In the genomic region with DNA sequence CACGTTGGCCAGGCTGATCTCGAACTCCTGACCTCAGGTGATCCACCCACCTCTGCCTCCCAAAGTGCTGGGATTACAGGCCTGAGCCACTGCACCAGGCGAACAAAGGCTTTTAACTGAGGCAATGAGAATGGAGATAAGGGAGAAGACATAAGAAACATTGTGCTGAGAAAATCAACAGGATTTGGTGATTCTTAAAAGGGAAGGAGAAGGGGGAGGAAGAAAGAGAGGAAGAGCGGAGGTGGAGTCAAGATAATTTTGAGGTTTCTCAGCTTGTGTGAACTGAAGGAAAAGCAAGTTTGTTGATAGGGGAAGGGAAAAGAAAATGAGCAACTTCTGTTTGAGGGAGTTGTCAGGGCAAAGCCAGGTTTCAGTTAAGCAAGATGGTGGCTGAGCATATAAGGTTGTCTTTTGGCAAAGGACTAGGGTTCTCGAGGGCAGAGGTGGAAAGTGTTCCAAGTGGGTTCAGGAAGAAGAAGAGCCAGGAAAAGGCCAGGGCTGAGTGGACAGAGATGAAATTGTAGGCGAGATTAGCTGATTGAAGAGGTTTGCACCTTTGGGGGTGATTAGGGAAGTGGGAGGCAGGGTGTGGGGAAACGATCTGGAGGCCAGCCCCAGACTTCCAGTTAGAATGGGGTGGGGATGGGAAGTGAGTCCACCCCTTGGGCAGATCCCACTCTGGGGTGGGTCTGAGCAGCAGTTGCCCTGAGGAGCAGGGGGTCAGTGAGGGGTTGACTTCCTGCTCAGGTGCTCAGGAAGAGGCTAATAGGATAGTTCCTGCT, we compare ENCODE assay signal across 16 cellular contexts. TPM values are rescaled to one million over a fixed set of nuclear protein-coding genes. Genes with fewer than 3 reads are reported as not detected.
DNase-seq lines count a peak whose midpoint lies in the region; ATAC-seq, FAIRE-seq and TF ChIP-seq lines count a peak whose summit lies in the region.
"Had no signal": no experiment of that assay in that cellular context is flagged by ENCODE, and none has a peak within 500 bp of the region (broad histone marks: within the 10 kb centered on the region; RNA-seq: fewer than 3 reads in every experiment).

No MANE protein-coding gene starts in this region.

- H3K36me3 Mint-ChIP-seq in T-helper 17 cell (ENCODE audit: low read depth): no peaks in the 10 kb centered on the region
- peaks cover 22% of the 10 kb centered on the region for H3K36me3 Mint-ChIP-seq in nephron progenitor cell (ENCODE audit: low read depth)

- H4K20me1 ChIP-seq in BLaER1 (no peaks in the 10 kb centered on the region), DOHH2 (ENCODE audit: control insufficient read depth, insufficient read depth, low read depth, low read length) (no peaks in the 10 kb centered on the region), H1 (replicated peaks in 1 of 2; ENCODE audit: control insufficient read depth in 1 of 2, insufficient read depth in 2 of 2, low read length in 2 of 2) (no peaks in the 10 kb centered on the region), osteoblast (ENCODE audit: insufficient read depth, low read length) (no peaks in the 10 kb centered on the region)

- H3K9ac ChIP-seq in BLaER1 (0 out of 2 replicates have a peak overlapping the region, but pooled peaks have one; percentile 29), H1 (replicated peaks in 1 of 4; ENCODE audit: extremely low read depth in 1 of 4, low read depth in 3 of 4, low read length in 3 of 4) (no peak overlapping the region)

- H3K4me3 Mint-ChIP-seq in T-helper 17 cell (peak overlapping the region; percentile 89), nephron progenitor cell (no peak overlapping the region)
- H3K4me3 Mint-ChIP-seq: H9 had no signal

- TF ChIP-seq POLR2A in H1 (IDR thresholded peaks at IDR 0.05; ENCODE audit: control extremely low read depth in 1 of 2, low read depth in 2 of 2, low read length in 2 of 2): no peak

- peaks cover 77% of the 10 kb centered on the region for H3K79me2 ChIP-seq in DOHH2 (ENCODE audit: control insufficient read depth, low read length)
- no peaks in the 10 kb centered on the region for H3K79me2 ChIP-seq in H1 (ENCODE audit: control insufficient read depth in 1 of 2, insufficient read depth in 2 of 2, low read length in 2 of 2)
- peaks cover 6% of the 10 kb centered on the region for H3K79me2 ChIP-seq in osteoblast (ENCODE audit: insufficient read depth, low read length)

- H3K27ac Mint-ChIP-seq in T-helper 17 cell (peak overlapping the region; percentile 96), nephron progenitor cell (no peak overlapping the region)
- H3K27ac Mint-ChIP-seq: H9 had no signal

- no peaks in the 10 kb centered on the region for H3F3A ChIP-seq in DOHH2 (ENCODE audit: control insufficient read depth, insufficient read depth)

- no peak overlapping the region for H2AK5ac ChIP-seq in H1 (ENCODE audit: low read depth, low read length)

- TF ChIP-seq CTCF in DOHH2 (IDR thresholded peaks at IDR 0.05; ENCODE audit: low read depth, low read length, poor library complexity, severe bottlenecking): no peak
- TF ChIP-seq CTCF in H1 (IDR thresholded peaks at IDR 0.05; ENCODE audit: control extremely low read depth in 1 of 3, insufficient read depth in 1 of 3, low read depth in 1 of 3, low read length in 3 of 3): no peak
- no peak for TF ChIP-seq CTCF in osteoblast (IDR thresholded peaks at IDR 0.05; ENCODE audit: extremely low read depth, low read depth, low read length)
- no peak for TF ChIP-seq CTCF in nephron progenitor cell (IDR thresholded peaks at IDR 0.05)

- H3K27me3 Mint-ChIP-seq in T-helper 17 cell (no peaks in the 10 kb centered on the region), nephron progenitor cell (ENCODE audit: low read depth, poor library complexity) (no peaks in the 10 kb centered on the region)

- POLR2A ChIA-PET in H1 (lab: Charles Lee; ENCODE audit: partially characterized antibody): no interaction called here

- H3K9me2 ChIP-seq in DOHH2 (replicated peaks; ENCODE audit: control insufficient read depth, low read length): no peaks in the 10 kb centered on the region

- H3K4me1 Mint-ChIP-seq in T-helper 17 cell: peaks cover 37% of the 10 kb centered on the region
- H3K4me1 Mint-ChIP-seq in nephron progenitor cell: peaks cover 23% of the 10 kb centered on the region

- WGBS in H1 (ENCODE audit: extremely low coverage in 1 of 2, insufficient coverage in 1 of 2, insufficient read length in 1 of 2, insufficient replicate concordance in 2 of 2, low coverage in 1 of 2, low lambda C conversion rate in 2 of 2, missing lambda C conversion rate in 1 of 2), 2 experiments: 79% methylated on average over 4 of the region's 7 CpGs; no CpG with 5 or more reads in 1 of the 2 experiments

- H2BK120ac ChIP-seq in H1 (replicated peaks; ENCODE audit: low read depth, low read length): no peak overlapping the region

- H2BK20ac ChIP-seq in H1 (ENCODE audit: low read length): no peak overlapping the region

- H3K4me2 ChIP-seq in BLaER1: peak overlapping the region; percentile 70
- H3K4me2 ChIP-seq in DOHH2 (ENCODE audit: low read length): peak overlapping the region; percentile 30
- no peak overlapping the region for H3K4me2 ChIP-seq in H1 (ENCODE audit: insufficient read depth in 1 of 2, low read depth in 2 of 2, low read length in 2 of 2)
- no peak overlapping the region for H3K4me2 ChIP-seq in osteoblast (ENCODE audit: insufficient read depth, low read length)

- no peak overlapping the region for H3K14ac ChIP-seq in H1 (ENCODE audit: insufficient read length)

- H3K18ac ChIP-seq in H1 (ENCODE audit: extremely low read depth, low read length): no peak overlapping the region

- TF ChIP-seq RAD21 in H1 (IDR thresholded peaks at IDR 0.05 in 1 of 2, conservative IDR thresholded peaks at IDR 0.05 in 1 of 2; ENCODE audit: low read depth in 2 of 2, low read length in 2 of 2): no peak

- H2BK15ac ChIP-seq in H1 (ENCODE audit: low read length): no peak overlapping the region

- H3K9me3 ChIP-seq in BLaER1: no peaks in the 10 kb centered on the region
- H3K9me3 ChIP-seq in DOHH2 (ENCODE audit: control insufficient read depth, insufficient read depth, low read length): no peaks in the 10 kb centered on the region
- no peaks in the 10 kb centered on the region for H3K9me3 ChIP-seq in T-helper 17 cell (ENCODE audit: control insufficient read depth, low read length, poor library complexity, severe bottlenecking)
- H3K9me3 ChIP-seq in H1 (ENCODE audit: insufficient read depth in 2 of 2, low read depth in 1 of 2, low read length in 1 of 2): no peaks in the 10 kb centered on the region
- no peaks in the 10 kb centered on the region for H3K9me3 ChIP-seq in osteoblast (ENCODE audit: low read depth, low read length)
- no peaks in the 10 kb centered on the region for H3K9me3 ChIP-seq in HAP-1
- H3K9me3 ChIP-seq: Peyer's patch had no signal

- H3K4ac ChIP-seq in H1 (replicated peaks; ENCODE audit: insufficient read length, low read depth, low read length): no peak overlapping the region

- no peak for TF ChIP-seq EP300 in H1 (IDR thresholded peaks at IDR 0.05; ENCODE audit: borderline replicate concordance in 1 of 2, low read depth in 2 of 2, low read length in 2 of 2)

- no peak overlapping the region for H2BK5ac ChIP-seq in H1 (ENCODE audit: low read depth, low read length)

- CTCF ChIA-PET in H1 (lab: Charles Lee; ENCODE audit: partially characterized antibody): no interaction called here

- no peaks in the 10 kb centered on the region for H3K36me3 ChIP-seq in BLaER1
- no peaks in the 10 kb centered on the region for H3K36me3 ChIP-seq in DOHH2 (ENCODE audit: control insufficient read depth, low read length)
- H3K36me3 ChIP-seq in H1 (ENCODE audit: control insufficient read depth in 2 of 4, insufficient read depth in 4 of 4, low read length in 3 of 4): no peaks in the 10 kb centered on the region
- H3K36me3 ChIP-seq in osteoblast (ENCODE audit: insufficient read depth, low read length): no peaks in the 10 kb centered on the region
- no peaks in the 10 kb centered on the region for H3K36me3 ChIP-seq in HAP-1 (replicated peaks)
- H3K36me3 ChIP-seq: Peyer's patch had no signal

- peaks cover 50% of the 10 kb centered on the region for H3K9me3 Mint-ChIP-seq in nephron progenitor cell

- FAIRE-seq in H1 (lab: Jason Lieb, UNC): peak; percentile 7

- no peaks in the 10 kb centered on the region for H3K79me1 ChIP-seq in H1 (ENCODE audit: low read depth, low read length)

- H3K4me3 ChIP-seq in BLaER1: 0 out of 2 replicates have a peak overlapping the region, but pooled peaks have one; percentile 14
- no peak overlapping the region for H3K4me3 ChIP-seq in DOHH2 (ENCODE audit: low read length)
- H3K4me3 ChIP-seq in H1 (ENCODE audit: extremely low read depth in 1 of 4, insufficient read depth in 2 of 4, low read depth in 3 of 4, low read length in 4 of 4): no peak overlapping the region
- no peak overlapping the region for H3K4me3 ChIP-seq in osteoblast (ENCODE audit: insufficient read depth, low read length)
- H3K4me3 ChIP-seq in HAP-1: no peak overlapping the region
- H3K4me3 ChIP-seq: Peyer's patch had no signal

- H3K4me1 ChIP-seq in BLaER1 (peaks cover 79% of the 10 kb centered on the region), DOHH2 (ENCODE audit: control insufficient read depth, low read length) (peaks cover 34% of the 10 kb centered on the region), H1 (replicated peaks in 1 of 4; ENCODE audit: control insufficient read depth in 3 of 4, insufficient read depth in 4 of 4, low read length in 3 of 4) (peaks cover 0 to 3% (median 0%) of the 10 kb centered on the region in 4 experiments; a peak in 3 of 7 replicates), osteoblast (ENCODE audit: insufficient read depth, low read length) (no peaks in the 10 kb centered on the region), HAP-1 (peaks cover 5% of the 10 kb centered on the region)
- H3K4me1 ChIP-seq: Peyer's patch had no signal

- H3K27me3 ChIP-seq in BLaER1: no peaks in the 10 kb centered on the region
- H3K27me3 ChIP-seq in DOHH2 (ENCODE audit: control insufficient read depth, low read length): no peaks in the 10 kb centered on the region
- no peaks in the 10 kb centered on the region for H3K27me3 ChIP-seq in H1 (replicated peaks in 1 of 4; ENCODE audit: control insufficient read depth in 3 of 4, extremely low read depth in 1 of 4, insufficient read depth in 3 of 4, low read length in 3 of 4)
- no peaks in the 10 kb centered on the region for H3K27me3 ChIP-seq in osteoblast (ENCODE audit: insufficient read depth, low read length)
- H3K27me3 ChIP-seq in HAP-1 (ENCODE audit: low read depth): no peaks in the 10 kb centered on the region
- H3K27me3 ChIP-seq: Peyer's patch had no signal

- DNase-seq in T-helper 17 cell (no peak), H1 (ENCODE audit: low read depth in 1 of 2, low spot score in 2 of 2) (no peak), osteoblast (ENCODE audit: insufficient read length, low spot score, missing footprints) (no peak), nephron progenitor cell (no peak), HAP-1 (ENCODE audit: low spot score in 2 of 2) (no peak), hippocampal formation (lab: John Stamatoyannopoulos, UW) (no peak)
- DNase-seq: C1 segment of cervical spinal cord; GDM1; H9; NCI-H1048; NCI-H446 treated with DMSO at 0.1 percent for 48 hours; Peyer's patch; right cardiac atrium; stimulated activated CD4-positive, alpha-beta T cell treated with anti-CD3 and anti-CD28 coated beads, Interleukin-4, amount 100 ng/mL, for 1 hour had no signal

- no peak overlapping the region for H3K23ac ChIP-seq in H1 (ENCODE audit: insufficient read length)

- H4K5ac ChIP-seq in H1 (ENCODE audit: insufficient read length, low read depth, low read length): no peak overlapping the region

- no peaks in the 10 kb centered on the region for H3K23me2 ChIP-seq in H1 (ENCODE audit: low read depth, low read length)

- H4K8ac ChIP-seq in H1 (ENCODE audit: extremely low read depth, insufficient read depth, low read length): no peak overlapping the region

- no peak overlapping the region for H2BK12ac ChIP-seq in H1 (ENCODE audit: low read depth, low read length)

- in situ Hi-C loops in HAP-1 (cut with MboI; ENCODE audit: low sequenced_read_pairs): no loop called here

- H4K91ac ChIP-seq in H1 (replicated peaks; ENCODE audit: insufficient read length, low read length): no peak overlapping the region

- H3K27ac ChIP-seq in BLaER1 (peak overlapping the region; percentile 70), DOHH2 (ENCODE audit: low read depth, low read length) (no peak overlapping the region), H1 (ENCODE audit: low read depth, low read length) (no peak overlapping the region), osteoblast (ENCODE audit: low read depth, low read length) (no peak overlapping the region)
- H3K27ac ChIP-seq: Peyer's patch had no signal

- no peak overlapping the region for H2AFZ ChIP-seq in H1 (ENCODE audit: low read length)
- no peak overlapping the region for H2AFZ ChIP-seq in osteoblast (ENCODE audit: low read length)

- no peak overlapping the region for H3K56ac ChIP-seq in H1 (replicated peaks; ENCODE audit: insufficient read length, low read depth, low read length)

- ATAC-seq in T-helper 17 cell: no peak
- ATAC-seq: right cardiac atrium had no signal

RNA-seq across cellular contexts. Expression of a gene that starts 7.8 kb away (rescaled TPM):
- total RNA-seq in T-helper 17 cell (10 to 100 TPM; 86.3 to 92.6 TPM), osteoblast (26.4 and 29.5 TPM in 2 replicates)
- 11.9 and 12.0 TPM in 2 replicates for total RNA-seq in H1 (2021; fragmentation: NEBNext Ultra II Directional; extraction: Animal tissue kit (Norgen Biotek cat#: 25700))
- 2.8 and 4.9 TPM in 2 replicates for polyA plus RNA-seq in H1 (2011; rRNA removed)
- 7.8 TPM for polyA plus RNA-seq in H1 (2011; cell fraction: cytosol; rRNA removed)
- polyA plus RNA-seq in H1 (2011; cell fraction: nucleus; rRNA removed): 2.6 TPM
- polyA plus RNA-seq in H1 (2012, experiment 1 of 2): 6.5 to 8.9 TPM (median 7.8 TPM) in 4 replicates
- polyA plus RNA-seq in H1 (2012, experiment 2 of 2): 0.84 TPM
- 6.1 TPM for polyA plus RNA-seq in H1 (2013, experiment 1 of 2)
- 6.5 TPM for polyA plus RNA-seq in H1 (2013, experiment 2 of 2)
- 9.8 and 15.2 TPM in 2 replicates for polyA minus RNA-seq in H1 (2011; rRNA and poly(A)+ RNA removed)
- polyA minus RNA-seq in H1 (2011; cell fraction: cytosol; rRNA and poly(A)+ RNA removed): 6.5 TPM
- polyA minus RNA-seq in H1 (2011; cell fraction: nucleus; rRNA and poly(A)+ RNA removed): 13.7 TPM

Comparison
In these comparisons a context has a peak if more than half of its experiments do, and no peak if none do; other contexts are left out.
1. H3K4me2 ChIP-seq: peak in BLaER1 (single experiment) and DOHH2 (single experiment); none in H1 (0 of 2) and osteoblast (single experiment).